25 cellular contexts compared by ENCODE assay signal in the genomic region with DNA sequence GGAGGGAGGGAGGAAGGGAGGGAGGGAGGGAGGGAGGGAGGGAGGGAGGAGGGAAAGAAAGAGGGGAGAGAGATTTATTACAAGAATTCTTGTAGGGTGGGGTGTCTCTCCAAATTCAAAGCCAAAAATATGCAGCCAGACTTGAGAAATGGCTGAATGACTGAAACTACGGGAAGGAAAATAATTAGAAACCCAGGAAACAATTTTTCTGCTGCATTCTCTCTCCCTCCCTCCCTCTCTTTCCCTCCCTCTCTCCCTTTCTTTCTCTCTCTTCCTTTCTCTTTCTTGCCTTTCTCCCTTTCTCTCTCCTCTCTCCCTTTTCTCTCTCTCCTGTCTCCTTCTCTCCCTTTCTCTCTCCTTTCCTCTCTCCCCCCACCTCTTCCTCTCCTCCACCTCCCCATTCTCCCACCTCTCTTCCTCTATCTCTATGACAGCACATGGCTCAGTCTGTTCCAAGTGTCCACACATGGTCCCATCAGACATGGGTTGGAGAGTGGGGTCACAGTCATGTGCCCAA.
"Had no signal": no experiment of that assay in that cellular context is flagged by ENCODE, and none has a peak within 500 bp of the region (broad histone marks: within the 10 kb centered on the region; RNA-seq: fewer than 3 reads in every experiment).

No MANE protein-coding gene starts in this region.

- H3K27me3 ChIP-seq: esophagus squamous epithelium, left lung, neural progenitor cell, right atrium auricular region, sigmoid colon, suprapubic skin, vagina had no signal

- ATAC-seq: heart right ventricle; left cardiac atrium; left lung; natural killer cell treated with Interleukin-12 subunit alpha and Interleukin-12 subunit beta and Interleukin-15 and Interleukin-18, amount 100 ng/mL, for 72 hours; stimulated activated memory B cell treated with anti-CD40 and anti-IgM and Interleukin-4, amounts not matched to agents 10 μg/mL and 1 μg/mL and 100 μg/mL, for 72 hours; stimulated activated naive CD8-positive, alpha-beta T cell treated with anti-CD3 and anti-CD28 coated beads, Interleukin-15, Interleukin-2, amounts not matched to agents 100 U/mL and 50 U/mL, for 24 hours had no signal

- H3K4me3 ChIP-seq: coronary artery, esophagus squamous epithelium, heart right ventricle, left lung, neural progenitor cell, prostate gland, right atrium auricular region, sigmoid colon, suprapubic skin, transverse colon, vagina had no signal

- H3K36me3 ChIP-seq: esophagus squamous epithelium, heart right ventricle, left lung, neural progenitor cell, prostate gland, right atrium auricular region, sigmoid colon, suprapubic skin, transverse colon, vagina had no signal

- H2AFZ ChIP-seq: neural progenitor cell had no signal

- H3K27ac ChIP-seq: coronary artery, heart right ventricle, left lung, neural progenitor cell, prostate gland, right atrium auricular region, suprapubic skin, transverse colon, vagina had no signal

- H3K4me1 Mint-ChIP-seq: stimulated activated memory B cell treated with anti-CD40 and anti-IgM and Interleukin-4, amounts not matched to agents 10 μg/mL and 1 μg/mL and 100 μg/mL, for 72 hours had no signal

- H3K9me3 ChIP-seq: esophagus squamous epithelium, heart right ventricle, left lung, prostate gland, right atrium auricular region, sigmoid colon, suprapubic skin, transverse colon, vagina had no signal

- DNase-seq: dermis blood vessel endothelial cell; effector memory CD4-positive, alpha-beta T cell; erythroblast; esophagus squamous epithelium; foreskin melanocyte; glutamatergic neuron; heart right ventricle; hippocampal formation; left cardiac atrium; left lung; naive B cell; sigmoid colon; stimulated activated CD4-positive, alpha-beta T cell treated with anti-CD3 and anti-CD28 coated beads, Interleukin-2, amount 100 ng/mL, for 24 hours; stimulated activated CD4-positive, alpha-beta T cell treated with anti-CD3 and anti-CD28 coated beads, Interleukin-4, amount 100 ng/mL, for 4 hours; stimulated activated naive CD8-positive, alpha-beta T cell treated with anti-CD3 and anti-CD28 coated beads, Interleukin-15, Interleukin-2, amounts not matched to agents 100 U/mL and 50 U/mL, for 24 hours; transverse colon had no signal

- H3K9ac ChIP-seq: neural progenitor cell had no signal

- H3K4me2 ChIP-seq: neural progenitor cell had no signal

- H3K4me1 ChIP-seq: prostate gland had no signal

- H3K27ac Mint-ChIP-seq: naive B cell; natural killer cell treated with Interleukin-12 subunit alpha and Interleukin-12 subunit beta and Interleukin-15 and Interleukin-18, amount 100 ng/mL, for 72 hours; neural progenitor cell; stimulated activated memory B cell treated with anti-CD40 and anti-IgM and Interleukin-4, amounts not matched to agents 10 μg/mL and 1 μg/mL and 100 μg/mL, for 72 hours had no signal

- H3K9me3 Mint-ChIP-seq: naive B cell; natural killer cell treated with Interleukin-12 subunit alpha and Interleukin-12 subunit beta and Interleukin-15 and Interleukin-18, amount 100 ng/mL, for 72 hours; neural progenitor cell; stimulated activated memory B cell treated with anti-CD40 and anti-IgM and Interleukin-4, amounts not matched to agents 10 μg/mL and 1 μg/mL and 100 μg/mL, for 72 hours had no signal

- H3K4me3 Mint-ChIP-seq: natural killer cell treated with Interleukin-12 subunit alpha and Interleukin-12 subunit beta and Interleukin-15 and Interleukin-18, amount 100 ng/mL, for 72 hours; neural progenitor cell; stimulated activated memory B cell treated with anti-CD40 and anti-IgM and Interleukin-4, amounts not matched to agents 10 μg/mL and 1 μg/mL and 100 μg/mL, for 72 hours had no signal

- FAIRE-seq: islet of Langerhans had no signal

- H3K36me3 Mint-ChIP-seq: naive B cell; natural killer cell treated with Interleukin-12 subunit alpha and Interleukin-12 subunit beta and Interleukin-15 and Interleukin-18, amount 100 ng/mL, for 72 hours; neural progenitor cell; stimulated activated memory B cell treated with anti-CD40 and anti-IgM and Interleukin-4, amounts not matched to agents 10 μg/mL and 1 μg/mL and 100 μg/mL, for 72 hours had no signal
